8 cellular contexts compared by ENCODE assay signal in the genomic region with DNA sequence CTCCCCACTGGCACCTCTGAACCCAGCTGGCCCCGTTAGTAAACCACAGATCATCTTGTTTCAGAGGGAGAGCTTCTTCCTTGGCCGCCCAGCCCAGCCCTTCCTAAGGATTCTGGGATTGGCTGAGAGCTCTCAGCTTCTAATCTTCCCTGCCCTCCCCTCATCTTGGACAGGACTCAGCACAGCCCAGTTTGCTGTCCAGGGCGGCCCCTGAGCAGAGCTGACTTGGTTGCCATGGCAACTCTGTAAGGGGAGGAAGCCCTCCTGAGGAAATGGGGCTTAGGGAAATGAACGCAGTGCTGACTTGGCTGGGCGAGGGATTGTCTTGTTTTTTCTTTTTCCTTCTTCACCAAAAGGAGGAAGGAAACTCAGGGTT. TPM values are rescaled to one million over a fixed set of nuclear protein-coding genes. Genes with fewer than 3 reads are reported as not detected.
DNase-seq lines count a peak whose midpoint lies in the region; ATAC-seq and TF ChIP-seq lines count a peak whose summit lies in the region.
"Had no signal": no experiment of that assay in that cellular context is flagged by ENCODE, and none has a peak within 500 bp of the region (broad histone marks: within the 10 kb centered on the region; RNA-seq: fewer than 3 reads in every experiment).

No MANE protein-coding gene starts in this region.

- no peak for TF ChIP-seq CTCF in H9 (conservative IDR thresholded peaks at IDR 0.05)

- H3K9me3 ChIP-seq in H9 (ENCODE audit: control insufficient read depth, low read depth, low read length) (no peaks in the 10 kb centered on the region), SK-N-MC (ENCODE audit: low read depth, low read length) (no peaks in the 10 kb centered on the region)

- ATAC-seq in left cardiac atrium: peak; percentile 38 to 73
- ATAC-seq in sciatic nerve: peak; percentile 62

- peak overlapping the region; percentile 80 to 94 (median 89); a peak in 5 of 7 replicates for H3K27ac Mint-ChIP-seq in H9

- H3K79me2 ChIP-seq in H9 (ENCODE audit: insufficient read depth, low read length): no peaks in the 10 kb centered on the region

- no peak overlapping the region for H3K14ac ChIP-seq in H9 (ENCODE audit: insufficient read depth, low read length)

- H3K4me1 Mint-ChIP-seq in H9: peaks cover 34 to 52% of the 10 kb centered on the region in 2 experiments

- H3K9ac ChIP-seq in H9 (ENCODE audit: extremely low read depth, insufficient read length, low read length): no peak overlapping the region
- H3K9ac ChIP-seq in SK-N-MC (ENCODE audit: insufficient read length): no peak overlapping the region

- H2BK120ac ChIP-seq in H9 (ENCODE audit: low read depth, low read length, poor library complexity, severe bottlenecking): no peak overlapping the region

- H2BK20ac ChIP-seq in H9 (ENCODE audit: low read depth, low read length, poor library complexity, severe bottlenecking): no peak overlapping the region

- no peaks in the 10 kb centered on the region for H3K23me2 ChIP-seq in H9 (ENCODE audit: insufficient read length, low read depth, low read length, poor library complexity, severe bottlenecking)

- no peak overlapping the region for H2BK5ac ChIP-seq in H9 (ENCODE audit: insufficient read length, low read length)

- H3K4me1 ChIP-seq in H9 (ENCODE audit: insufficient read depth, low read length): peaks cover 4% of the 10 kb centered on the region; the same call in 1 of the 2 replicates

- peak; percentile 93 for DNase-seq in H9
- no peak for DNase-seq in SK-N-MC (ENCODE audit: low read depth, low spot score)
- DNase-seq in left cardiac atrium: peak; percentile 84
- DNase-seq in sciatic nerve (ENCODE audit: low spot score): no peak
- no peak for DNase-seq in HuH-7 (ENCODE audit: low spot score)
- no peak for DNase-seq in T-helper 9 cell
- DNase-seq in GOT3 (lab: John Stamatoyannopoulos, UW): no peak
- DNase-seq: effector CD8-positive, alpha-beta T cell had no signal

- intact Hi-C loops in left cardiac atrium (cut with DNase I): loop anchor here (5.0 to 10.0 kb wide), 4 partner anchors 40 to 288 kb away; partner anchors contain the start of genes APOL2 (in 1 of the 2) and TXN2 (in 1 of the 2)
- intact Hi-C loops in sciatic nerve (cut with DNase I): loop anchor here (5.0 kb wide), 1 partner anchor 90 kb away; no protein-coding TSS in a partner anchor

- H3K9me3 Mint-ChIP-seq in H9: no peaks in the 10 kb centered on the region; a peak in 1 of 5 replicates

- H2BK15ac ChIP-seq in H9 (ENCODE audit: low read depth, low read length): no peak overlapping the region

- H4K20me1 ChIP-seq in H9 (ENCODE audit: control insufficient read depth, insufficient read depth, insufficient read length): no peaks in the 10 kb centered on the region

- no peak overlapping the region for H3K23ac ChIP-seq in H9 (ENCODE audit: insufficient read length, low read depth, low read length)

- no peak overlapping the region for H2AFZ ChIP-seq in H9 (ENCODE audit: low read length)

- H3K4ac ChIP-seq in H9 (ENCODE audit: low read depth, low read length): no peak overlapping the region

- H4K91ac ChIP-seq in H9 (ENCODE audit: insufficient read length, low read depth, low read length): no peak overlapping the region

- H3K79me1 ChIP-seq in H9 (ENCODE audit: insufficient read depth, low read depth, low read length, poor library complexity, severe bottlenecking): no peaks in the 10 kb centered on the region

- H2BK12ac ChIP-seq in H9 (ENCODE audit: insufficient read length, low read depth, low read length): no peak overlapping the region

- peak overlapping the region; percentile 33 for H3K18ac ChIP-seq in H9 (ENCODE audit: insufficient read length, low read depth, low read length)

- no peak overlapping the region for H4K8ac ChIP-seq in H9 (replicated peaks; ENCODE audit: insufficient read length, low read depth, low read length)

- H3T11ph ChIP-seq in H9 (ENCODE audit: low read length): no peak overlapping the region

- WGBS in H9 (ENCODE audit: extremely low coverage, insufficient read length, low lambda C conversion rate): no CpG with 5 or more reads among the region's 5 CpGs

- no peak overlapping the region for H2AK5ac ChIP-seq in H9 (ENCODE audit: insufficient read length, low read length)

- H3K56ac ChIP-seq in H9 (ENCODE audit: insufficient read length, low read depth, low read length): no peak overlapping the region

- H3K27me3 Mint-ChIP-seq in H9 (ENCODE audit: low read depth): peaks cover 2% of the 10 kb centered on the region; the same call in 1 of the 2 replicates

- no peak overlapping the region for H3K4me2 ChIP-seq in H9 (ENCODE audit: insufficient read depth, insufficient read length, low read length)

- H3K27ac ChIP-seq in H9 (ENCODE audit: insufficient read length, low read depth, low read length) (no peak overlapping the region), SK-N-MC (peak overlapping the region; percentile 82; the same call in 1 of the 2 replicates)

- H3K4me3 ChIP-seq in SK-N-MC: peak overlapping the region; percentile 44; the same call in 1 of the 2 replicates

- H3K27me3 ChIP-seq in H9 (ENCODE audit: insufficient read depth, low read length): no peaks in the 10 kb centered on the region

- no peaks in the 10 kb centered on the region for H3K36me3 Mint-ChIP-seq in H9 (ENCODE audit: insufficient read depth in 1 of 3, low read depth in 3 of 3)

- no peak overlapping the region for H4K5ac ChIP-seq in H9 (ENCODE audit: insufficient read length, low read depth, low read length)

- H3K4me3 Mint-ChIP-seq in H9: peak overlapping the region; percentile 20 to 53; a peak in 3 of 5 replicates

- H3K36me3 ChIP-seq in SK-N-MC (ENCODE audit: insufficient read depth, low read length): no peaks in the 10 kb centered on the region

RNA-seq across cellular contexts. Expression of gene APOL4, which starts 4.6 kb away (rescaled TPM):
- total RNA-seq in H9 (2021) (not detected in 2 replicates), left cardiac atrium (10 to 100 TPM; 10.8 to 11.4 TPM), sciatic nerve (9.8 TPM)

RNA-seq across cellular contexts. Expression of gene APOL3, which starts 36.5 kb away (rescaled TPM):
- total RNA-seq in H9 (2021) (0.13 TPM in 1 of 2 replicates, not detected in the other), left cardiac atrium (10 to 100 TPM; 32.2 to 33.3 TPM), sciatic nerve (77.2 TPM)

RNA-seq across cellular contexts. Expression of gene APOL2, which starts 42.3 kb away (rescaled TPM):
- total RNA-seq in H9 (2021): 15.6 and 18.1 TPM in 2 replicates
- total RNA-seq in left cardiac atrium: 10 to 100 TPM; 43.8 to 43.9 TPM
- 65.8 TPM for total RNA-seq in sciatic nerve

RNA-seq across cellular contexts. Expression of gene APOL1, which starts 55.9 kb away (rescaled TPM):
- 0.13 TPM in 1 of 2 replicates, not detected in the other for total RNA-seq in H9 (2021)
- total RNA-seq in left cardiac atrium: 10 to 100 TPM; 26.5 to 40.7 TPM
- 35.3 TPM for total RNA-seq in sciatic nerve

Comparison
In these comparisons a context has a peak if more than half of its experiments do, and no peak if none do; other contexts are left out.
1. DNase-seq: peak in H9 (single experiment) and left cardiac atrium (single experiment); none in SK-N-MC (single experiment), sciatic nerve (single experiment), HuH-7 (single experiment), T-helper 9 cell (single experiment) and GOT3 (single experiment).
2. RNA of gene APOL4, which starts 4.6 kb away (total RNA-seq): 10.8 to 11.4 TPM in left cardiac atrium and 9.8 TPM in sciatic nerve (single experiment); not detected in H9; every median in the first group is over 10 times any median in the second.
3. RNA of gene APOL3, which starts 36.5 kb away (total RNA-seq): 77.2 TPM in sciatic nerve (single experiment) and 32.2 to 33.3 TPM in left cardiac atrium; 0.13 TPM in H9; every median in the first group is over 10 times any median in the second.